ENCODE assay signal across 1 cellular context in the genomic region with DNA sequence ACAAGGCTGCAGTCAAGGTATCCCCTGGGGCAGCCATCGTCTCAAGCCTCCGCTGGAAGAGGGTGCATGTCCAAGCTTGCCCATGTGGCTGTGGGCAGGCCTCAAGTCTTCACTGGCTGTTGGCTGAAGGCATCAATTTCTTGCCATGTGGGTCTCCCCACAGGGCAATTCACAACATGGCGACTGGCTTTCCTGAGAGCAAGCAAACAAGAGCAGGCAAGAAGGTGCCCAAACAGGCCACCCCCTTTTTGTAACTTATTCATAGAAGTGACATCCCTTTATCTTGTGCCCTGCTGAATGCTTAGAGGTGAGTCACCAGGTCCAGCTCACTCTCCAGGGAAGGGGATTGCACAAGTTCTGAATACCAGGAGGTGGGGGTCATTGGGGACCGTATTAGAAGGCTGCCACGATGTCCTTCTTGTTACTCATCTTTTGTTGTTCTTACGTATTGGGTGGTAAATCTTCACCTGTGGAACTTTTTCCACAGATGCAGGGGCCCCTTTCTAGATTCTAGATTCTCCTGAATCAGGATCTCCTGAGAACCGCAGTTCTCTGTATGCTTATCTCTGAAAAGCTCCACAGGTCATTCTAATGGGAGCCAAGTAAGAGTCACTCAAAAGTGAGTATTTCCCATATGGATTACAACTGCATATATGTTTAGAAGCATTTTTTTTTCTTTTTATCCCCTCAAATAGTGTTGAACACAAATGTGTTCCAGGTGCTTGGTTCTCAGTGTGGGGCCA.
TF ChIP-seq lines count a peak whose summit lies in the region.

No MANE protein-coding gene starts in this region.

TF ChIP-seq in HepG2, 621 proteins besides CTCF, POLR2A, EP300 and RAD21 (continues in another document):
- peak; percentile 97 for TF ChIP-seq BCL6 (CRISPR knock-in tag; IDR thresholded peaks at IDR 0.05)
- TF ChIP-seq, protein P1, sequence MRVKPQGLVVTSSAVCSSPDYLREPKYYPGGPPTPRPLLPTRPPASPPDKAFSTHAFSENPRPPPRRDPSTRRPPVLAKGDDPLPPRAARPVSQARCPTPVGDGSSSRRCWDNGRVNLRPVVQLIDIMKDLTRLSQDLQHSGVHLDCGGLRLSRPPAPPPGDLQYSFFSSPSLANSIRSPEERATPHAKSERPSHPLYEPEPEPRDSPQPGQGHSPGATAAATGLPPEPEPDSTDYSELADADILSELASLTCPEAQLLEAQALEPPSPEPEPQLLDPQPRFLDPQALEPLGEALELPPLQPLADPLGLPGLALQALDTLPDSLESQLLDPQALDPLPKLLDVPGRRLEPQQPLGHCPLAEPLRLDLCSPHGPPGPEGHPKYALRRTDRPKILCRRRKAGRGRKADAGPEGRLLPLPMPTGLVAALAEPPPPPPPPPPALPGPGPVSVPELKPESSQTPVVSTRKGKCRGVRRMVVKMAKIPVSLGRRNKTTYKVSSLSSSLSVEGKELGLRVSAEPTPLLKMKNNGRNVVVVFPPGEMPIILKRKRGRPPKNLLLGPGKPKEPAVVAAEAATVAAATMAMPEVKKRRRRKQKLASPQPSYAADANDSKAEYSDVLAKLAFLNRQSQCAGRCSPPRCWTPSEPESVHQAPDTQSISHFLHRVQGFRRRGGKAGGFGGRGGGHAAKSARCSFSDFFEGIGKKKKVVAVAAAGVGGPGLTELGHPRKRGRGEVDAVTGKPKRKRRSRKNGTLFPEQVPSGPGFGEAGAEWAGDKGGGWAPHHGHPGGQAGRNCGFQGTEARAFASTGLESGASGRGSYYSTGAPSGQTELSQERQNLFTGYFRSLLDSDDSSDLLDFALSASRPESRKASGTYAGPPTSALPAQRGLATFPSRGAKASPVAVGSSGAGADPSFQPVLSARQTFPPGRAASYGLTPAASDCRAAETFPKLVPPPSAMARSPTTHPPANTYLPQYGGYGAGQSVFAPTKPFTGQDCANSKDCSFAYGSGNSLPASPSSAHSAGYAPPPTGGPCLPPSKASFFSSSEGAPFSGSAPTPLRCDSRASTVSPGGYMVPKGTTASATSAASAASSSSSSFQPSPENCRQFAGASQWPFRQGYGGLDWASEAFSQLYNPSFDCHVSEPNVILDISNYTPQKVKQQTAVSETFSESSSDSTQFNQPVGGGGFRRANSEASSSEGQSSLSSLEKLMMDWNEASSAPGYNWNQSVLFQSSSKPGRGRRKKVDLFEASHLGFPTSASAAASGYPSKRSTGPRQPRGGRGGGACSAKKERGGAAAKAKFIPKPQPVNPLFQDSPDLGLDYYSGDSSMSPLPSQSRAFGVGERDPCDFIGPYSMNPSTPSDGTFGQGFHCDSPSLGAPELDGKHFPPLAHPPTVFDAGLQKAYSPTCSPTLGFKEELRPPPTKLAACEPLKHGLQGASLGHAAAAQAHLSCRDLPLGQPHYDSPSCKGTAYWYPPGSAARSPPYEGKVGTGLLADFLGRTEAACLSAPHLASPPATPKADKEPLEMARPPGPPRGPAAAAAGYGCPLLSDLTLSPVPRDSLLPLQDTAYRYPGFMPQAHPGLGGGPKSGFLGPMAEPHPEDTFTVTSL (CRISPR knock-in tag; IDR thresholded peaks at IDR 0.05; ENCODE audit: borderline replicate concordance), result peak; percentile 37; the same call in 1 of the 2 replicates
- no peak for TF ChIP-seq ZNF207 (IDR thresholded peaks at IDR 0.05; ENCODE audit: borderline replicate concordance)
- peak; percentile 66; the same call in 1 of the 2 replicates for TF ChIP-seq KDM1A (CRISPR knock-in tag; IDR thresholded peaks at IDR 0.05)
- TF ChIP-seq JUNB (CRISPR knock-in tag; IDR thresholded peaks at IDR 0.05; ENCODE audit: borderline replicate concordance), result peak; percentile 72; the same call in 1 of the 2 replicates
- TF ChIP-seq HNRNPL (IDR thresholded peaks at IDR 0.05; ENCODE audit: low read depth, low read length), result 0 out of 2 replicates have a peak, but pooled peaks have one; percentile 22
- peak; percentile 57; the same call in 1 of the 2 replicates for TF ChIP-seq SALL1 (CRISPR knock-in tag; IDR thresholded peaks at IDR 0.05)
- peak; percentile 47; the same call in 1 of the 2 replicates for TF ChIP-seq THAP11 (CRISPR knock-in tag; IDR thresholded peaks at IDR 0.05)
- TF ChIP-seq ZNF644 (CRISPR knock-in tag; IDR thresholded peaks at IDR 0.05; ENCODE audit: low read depth), result peak; percentile 94
- TF ChIP-seq, protein P2, sequence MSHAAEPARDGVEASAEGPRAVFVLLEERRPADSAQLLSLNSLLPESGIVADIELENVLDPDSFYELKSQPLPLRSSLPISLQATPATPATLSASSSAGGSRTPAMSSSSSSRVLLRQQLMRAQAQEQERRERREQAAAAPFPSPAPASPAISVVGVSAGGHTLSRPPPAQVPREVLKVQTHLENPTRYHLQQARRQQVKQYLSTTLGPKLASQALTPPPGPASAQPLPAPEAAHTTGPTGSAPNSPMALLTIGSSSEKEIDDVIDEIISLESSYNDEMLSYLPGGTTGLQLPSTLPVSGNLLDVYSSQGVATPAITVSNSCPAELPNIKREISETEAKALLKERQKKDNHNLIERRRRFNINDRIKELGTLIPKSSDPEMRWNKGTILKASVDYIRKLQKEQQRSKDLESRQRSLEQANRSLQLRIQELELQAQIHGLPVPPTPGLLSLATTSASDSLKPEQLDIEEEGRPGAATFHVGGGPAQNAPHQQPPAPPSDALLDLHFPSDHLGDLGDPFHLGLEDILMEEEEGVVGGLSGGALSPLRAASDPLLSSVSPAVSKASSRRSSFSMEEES (CRISPR knock-in tag; IDR thresholded peaks at IDR 0.05), result peak; percentile 59; the same call in 1 of the 2 replicates
- no peak for TF ChIP-seq ZNF570 (CRISPR knock-in tag; IDR thresholded peaks at IDR 0.05; ENCODE audit: borderline replicate concordance)
- TF ChIP-seq PHF21A (CRISPR knock-in tag; IDR thresholded peaks at IDR 0.05), result 0 out of 2 replicates have a peak, but pooled peaks have one; percentile 51
- peak; percentile 23; the same call in 1 of the 2 replicates for TF ChIP-seq TCF7 (IDR thresholded peaks at IDR 0.05; ENCODE audit: low read depth)
- TF ChIP-seq BHLHE40 (IDR thresholded peaks at IDR 0.05; ENCODE audit: low read length), result peak; percentile 47; the same call in 1 of the 2 replicates
- TF ChIP-seq ZEB1 (IDR thresholded peaks at IDR 0.05; ENCODE audit: insufficient replicate concordance, low read depth), result peak; percentile 71
- peak; percentile 28; the same call in 1 of the 2 replicates for TF ChIP-seq ARID3A (IDR thresholded peaks at IDR 0.05; ENCODE audit: low read depth, low read length)
- TF ChIP-seq ARNTL (CRISPR knock-in tag; IDR thresholded peaks at IDR 0.05), result no peak
- TF ChIP-seq NR3C1 (CRISPR knock-in tag; IDR thresholded peaks at IDR 0.05), result no peak
- TF ChIP-seq NR2F1 (CRISPR knock-in tag; IDR thresholded peaks at IDR 0.05), result peak; percentile 61 to 83; a peak in 2 of 4 replicates
- 0 out of 2 replicates have a peak, but pooled peaks have one; percentile 24 for TF ChIP-seq MED1 (CRISPR knock-in tag; IDR thresholded peaks at IDR 0.05)
- TF ChIP-seq TAF1 (CRISPR knock-in tag; IDR thresholded peaks at IDR 0.05), result no peak
- 0 out of 2 replicates have a peak, but pooled peaks have one; percentile 22 for TF ChIP-seq BRD4 (CRISPR knock-in tag; IDR thresholded peaks at IDR 0.05)
- peak; percentile 58; the same call in 1 of the 2 replicates for TF ChIP-seq MIER3 (CRISPR knock-in tag; IDR thresholded peaks at IDR 0.05; ENCODE audit: borderline replicate concordance)
- TF ChIP-seq, protein P3, sequence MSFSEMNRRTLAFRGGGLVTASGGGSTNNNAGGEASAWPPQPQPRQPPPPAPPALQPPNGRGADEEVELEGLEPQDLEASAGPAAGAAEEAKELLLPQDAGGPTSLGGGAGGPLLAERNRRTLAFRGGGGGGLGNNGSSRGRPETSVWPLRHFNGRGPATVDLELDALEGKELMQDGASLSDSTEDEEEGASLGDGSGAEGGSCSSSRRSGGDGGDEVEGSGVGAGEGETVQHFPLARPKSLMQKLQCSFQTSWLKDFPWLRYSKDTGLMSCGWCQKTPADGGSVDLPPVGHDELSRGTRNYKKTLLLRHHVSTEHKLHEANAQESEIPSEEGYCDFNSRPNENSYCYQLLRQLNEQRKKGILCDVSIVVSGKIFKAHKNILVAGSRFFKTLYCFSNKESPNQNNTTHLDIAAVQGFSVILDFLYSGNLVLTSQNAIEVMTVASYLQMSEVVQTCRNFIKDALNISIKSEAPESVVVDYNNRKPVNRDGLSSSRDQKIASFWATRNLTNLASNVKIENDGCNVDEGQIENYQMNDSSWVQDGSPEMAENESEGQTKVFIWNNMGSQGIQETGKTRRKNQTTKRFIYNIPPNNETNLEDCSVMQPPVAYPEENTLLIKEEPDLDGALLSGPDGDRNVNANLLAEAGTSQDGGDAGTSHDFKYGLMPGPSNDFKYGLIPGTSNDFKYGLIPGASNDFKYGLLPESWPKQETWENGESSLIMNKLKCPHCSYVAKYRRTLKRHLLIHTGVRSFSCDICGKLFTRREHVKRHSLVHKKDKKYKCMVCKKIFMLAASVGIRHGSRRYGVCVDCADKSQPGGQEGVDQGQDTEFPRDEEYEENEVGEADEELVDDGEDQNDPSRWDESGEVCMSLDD (CRISPR knock-in tag; IDR thresholded peaks at IDR 0.05; ENCODE audit: borderline replicate concordance), result 0 out of 2 replicates have a peak, but pooled peaks have one; percentile 30
- TF ChIP-seq, protein P4, sequence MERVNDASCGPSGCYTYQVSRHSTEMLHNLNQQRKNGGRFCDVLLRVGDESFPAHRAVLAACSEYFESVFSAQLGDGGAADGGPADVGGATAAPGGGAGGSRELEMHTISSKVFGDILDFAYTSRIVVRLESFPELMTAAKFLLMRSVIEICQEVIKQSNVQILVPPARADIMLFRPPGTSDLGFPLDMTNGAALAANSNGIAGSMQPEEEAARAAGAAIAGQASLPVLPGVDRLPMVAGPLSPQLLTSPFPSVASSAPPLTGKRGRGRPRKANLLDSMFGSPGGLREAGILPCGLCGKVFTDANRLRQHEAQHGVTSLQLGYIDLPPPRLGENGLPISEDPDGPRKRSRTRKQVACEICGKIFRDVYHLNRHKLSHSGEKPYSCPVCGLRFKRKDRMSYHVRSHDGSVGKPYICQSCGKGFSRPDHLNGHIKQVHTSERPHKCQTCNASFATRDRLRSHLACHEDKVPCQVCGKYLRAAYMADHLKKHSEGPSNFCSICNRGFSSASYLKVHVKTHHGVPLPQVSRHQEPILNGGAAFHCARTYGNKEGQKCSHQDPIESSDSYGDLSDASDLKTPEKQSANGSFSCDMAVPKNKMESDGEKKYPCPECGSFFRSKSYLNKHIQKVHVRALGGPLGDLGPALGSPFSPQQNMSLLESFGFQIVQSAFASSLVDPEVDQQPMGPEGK (CRISPR knock-in tag; IDR thresholded peaks at IDR 0.05), result 0 out of 2 replicates have a peak, but pooled peaks have one; percentile 38
- no peak for TF ChIP-seq KLF13 (CRISPR knock-in tag; IDR thresholded peaks at IDR 0.05)
- no peak for TF ChIP-seq ZNF296 (CRISPR knock-in tag; conservative IDR thresholded peaks at IDR 0.05)
- TF ChIP-seq, protein P5, sequence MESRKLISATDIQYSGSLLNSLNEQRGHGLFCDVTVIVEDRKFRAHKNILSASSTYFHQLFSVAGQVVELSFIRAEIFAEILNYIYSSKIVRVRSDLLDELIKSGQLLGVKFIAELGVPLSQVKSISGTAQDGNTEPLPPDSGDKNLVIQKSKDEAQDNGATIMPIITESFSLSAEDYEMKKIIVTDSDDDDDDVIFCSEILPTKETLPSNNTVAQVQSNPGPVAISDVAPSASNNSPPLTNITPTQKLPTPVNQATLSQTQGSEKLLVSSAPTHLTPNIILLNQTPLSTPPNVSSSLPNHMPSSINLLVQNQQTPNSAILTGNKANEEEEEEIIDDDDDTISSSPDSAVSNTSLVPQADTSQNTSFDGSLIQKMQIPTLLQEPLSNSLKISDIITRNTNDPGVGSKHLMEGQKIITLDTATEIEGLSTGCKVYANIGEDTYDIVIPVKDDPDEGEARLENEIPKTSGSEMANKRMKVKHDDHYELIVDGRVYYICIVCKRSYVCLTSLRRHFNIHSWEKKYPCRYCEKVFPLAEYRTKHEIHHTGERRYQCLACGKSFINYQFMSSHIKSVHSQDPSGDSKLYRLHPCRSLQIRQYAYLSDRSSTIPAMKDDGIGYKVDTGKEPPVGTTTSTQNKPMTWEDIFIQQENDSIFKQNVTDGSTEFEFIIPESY (CRISPR knock-in tag; IDR thresholded peaks at IDR 0.05), result 0 out of 2 replicates have a peak, but pooled peaks have one; percentile 6
- no peak for TF ChIP-seq ZNF354B (CRISPR knock-in tag; IDR thresholded peaks at IDR 0.05)
- no peak for TF ChIP-seq ZNF550 (CRISPR knock-in tag; IDR thresholded peaks at IDR 0.05; ENCODE audit: borderline replicate concordance)
- TF ChIP-seq, protein P6, sequence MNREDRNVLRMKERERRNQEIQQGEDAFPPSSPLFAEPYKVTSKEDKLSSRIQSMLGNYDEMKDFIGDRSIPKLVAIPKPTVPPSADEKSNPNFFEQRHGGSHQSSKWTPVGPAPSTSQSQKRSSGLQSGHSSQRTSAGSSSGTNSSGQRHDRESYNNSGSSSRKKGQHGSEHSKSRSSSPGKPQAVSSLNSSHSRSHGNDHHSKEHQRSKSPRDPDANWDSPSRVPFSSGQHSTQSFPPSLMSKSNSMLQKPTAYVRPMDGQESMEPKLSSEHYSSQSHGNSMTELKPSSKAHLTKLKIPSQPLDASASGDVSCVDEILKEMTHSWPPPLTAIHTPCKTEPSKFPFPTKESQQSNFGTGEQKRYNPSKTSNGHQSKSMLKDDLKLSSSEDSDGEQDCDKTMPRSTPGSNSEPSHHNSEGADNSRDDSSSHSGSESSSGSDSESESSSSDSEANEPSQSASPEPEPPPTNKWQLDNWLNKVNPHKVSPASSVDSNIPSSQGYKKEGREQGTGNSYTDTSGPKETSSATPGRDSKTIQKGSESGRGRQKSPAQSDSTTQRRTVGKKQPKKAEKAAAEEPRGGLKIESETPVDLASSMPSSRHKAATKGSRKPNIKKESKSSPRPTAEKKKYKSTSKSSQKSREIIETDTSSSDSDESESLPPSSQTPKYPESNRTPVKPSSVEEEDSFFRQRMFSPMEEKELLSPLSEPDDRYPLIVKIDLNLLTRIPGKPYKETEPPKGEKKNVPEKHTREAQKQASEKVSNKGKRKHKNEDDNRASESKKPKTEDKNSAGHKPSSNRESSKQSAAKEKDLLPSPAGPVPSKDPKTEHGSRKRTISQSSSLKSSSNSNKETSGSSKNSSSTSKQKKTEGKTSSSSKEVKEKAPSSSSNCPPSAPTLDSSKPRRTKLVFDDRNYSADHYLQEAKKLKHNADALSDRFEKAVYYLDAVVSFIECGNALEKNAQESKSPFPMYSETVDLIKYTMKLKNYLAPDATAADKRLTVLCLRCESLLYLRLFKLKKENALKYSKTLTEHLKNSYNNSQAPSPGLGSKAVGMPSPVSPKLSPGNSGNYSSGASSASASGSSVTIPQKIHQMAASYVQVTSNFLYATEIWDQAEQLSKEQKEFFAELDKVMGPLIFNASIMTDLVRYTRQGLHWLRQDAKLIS (CRISPR knock-in tag; IDR thresholded peaks at IDR 0.05), result no peak
- peak; percentile 26; the same call in 1 of the 2 replicates for TF ChIP-seq SMC3 (IDR thresholded peaks at IDR 0.05; ENCODE audit: low read length)
- no peak for TF ChIP-seq PITX1 (CRISPR knock-in tag; IDR thresholded peaks at IDR 0.05)
